Comparison of ENCODE assay signal across 12 cellular contexts in genomic region chr4:44425614-44426208, GRCh38. TPM values are rescaled to one million over a fixed set of nuclear protein-coding genes. Genes with fewer than 3 reads are reported as not detected.
DNase-seq lines count a peak whose midpoint lies in the region; ATAC-seq and TF ChIP-seq lines count a peak whose summit lies in the region.
"Had no signal": no experiment of that assay in that cellular context is flagged by ENCODE, and none has a peak within 500 bp of the region (broad histone marks: within the 10 kb centered on the region; RNA-seq: fewer than 3 reads in every experiment).

No MANE protein-coding gene starts in this region.

- TF ChIP-seq CTCF in 22Rv1 (IDR thresholded peaks at IDR 0.05) (peak; percentile 79), GM10266 (IDR thresholded peaks at IDR 0.05; ENCODE audit: control insufficient read depth, insufficient read depth, low read depth, missing control alignments) (no peak), ascending aorta (IDR thresholded peaks at IDR 0.05) (no peak)

- no peak for ATAC-seq in HG03342 (IDR thresholded peaks at IDR 0.05; ENCODE audit: unreplicated experiment)
- ATAC-seq: T-helper 17 cell had no signal

- DNase-seq in HK-2 (ENCODE audit: unreplicated experiment) = peak; percentile 13
- DNase-seq in SW480 (ENCODE audit: low spot score) = peak; percentile 0
- peak; percentile 41 for DNase-seq in iPS-NIHi11 (ENCODE audit: low spot score)
- no peak for DNase-seq in GM10266 (ENCODE audit: extremely low spot score)
- DNase-seq in activated gamma-delta T cell (lab: John Stamatoyannopoulos, UW) = no peak
- no peak for DNase-seq in ascending aorta (ENCODE audit: low spot score in 2 of 2)
- DNase-seq: activated naive CD8-positive, alpha-beta T cell treated with anti-CD3 and anti-CD28 coated beads, Interleukin-2, amount 10 ng/mL, durations not matched to agents 7 days and 5 days; stimulated activated CD4-positive, alpha-beta T cell treated with anti-CD3 and anti-CD28 coated beads, Interleukin-1b, Interleukin-23, amount 100 ng/mL, for 48 hours; T-helper 17 cell had no signal

- H3K4me1 ChIP-seq in ascending aorta = no peaks in the 10 kb centered on the region
- H3K4me1 ChIP-seq: BLaER1 treated with 17β-estradiol and CSF1 and Interleukin-3, amounts not matched to agents 10 nM and 100 nM had no signal

- H3K36me3 ChIP-seq in ascending aorta = no peaks in the 10 kb centered on the region
- H3K36me3 ChIP-seq: BLaER1 treated with 17β-estradiol and CSF1 and Interleukin-3, amounts not matched to agents 10 nM and 100 nM had no signal

- H3K27ac ChIP-seq in 22Rv1 (no peak overlapping the region), ascending aorta (no peak overlapping the region)
- H3K27ac ChIP-seq: BLaER1 treated with 17β-estradiol and CSF1 and Interleukin-3, amounts not matched to agents 10 nM and 100 nM had no signal

- no peak overlapping the region for H3K4me3 ChIP-seq in ascending aorta
- H3K4me3 ChIP-seq: BLaER1 treated with 17β-estradiol and CSF1 and Interleukin-3, amounts not matched to agents 10 nM and 100 nM had no signal

- intact Hi-C loops in ascending aorta (cut with DNase I) = no loop called here

- H3K27me3 ChIP-seq in ascending aorta = no peaks in the 10 kb centered on the region
- H3K27me3 ChIP-seq: BLaER1 treated with 17β-estradiol and CSF1 and Interleukin-3, amounts not matched to agents 10 nM and 100 nM had no signal

- H3K9me3 ChIP-seq in ascending aorta = no peaks in the 10 kb centered on the region
- H3K9me3 ChIP-seq: BLaER1 treated with 17β-estradiol and CSF1 and Interleukin-3, amounts not matched to agents 10 nM and 100 nM had no signal

RNA-seq across cellular contexts. Expression of gene KCTD8, which starts 22.9 kb away (rescaled TPM):
- 0.43 TPM for total RNA-seq in ascending aorta
- total RNA-seq: activated naive CD8-positive, alpha-beta T cell treated with anti-CD3 and anti-CD28 coated beads, Interleukin-2, amount 10 ng/mL, durations not matched to agents 7 days and 5 days; T-helper 17 cell had no signal

Comparison
In these comparisons a context has a peak if more than half of its experiments do, and no peak if none do; other contexts are left out.
1. DNase-seq: peak in HK-2 (single experiment), SW480 (single experiment) and iPS-NIHi11 (single experiment); none in GM10266 (single experiment), activated gamma-delta T cell (single experiment) and ascending aorta (0 of 2).